1 cellular context compared by ENCODE assay signal in genomic region chr11:120344302-120345004, GRCh38.
A peak's percentile ranks its signal among the peaks of the same experiment; 100 is the strongest.
TF ChIP-seq lines count a peak whose summit lies in the region.

No MANE protein-coding gene starts in this region.

TF ChIP-seq in K562, 482 proteins besides CTCF, POLR2A, EP300 and RAD21 (continued from another document and continues in another):
- TF ChIP-seq ATF7 (IDR thresholded peaks at IDR 0.05) (no peak), ZNF395 (CRISPR knock-in tag; IDR thresholded peaks at IDR 0.05) (no peak), ZNF766 (CRISPR knock-in tag; conservative IDR thresholded peaks at IDR 0.05) (peak; percentile 65; the same call in 1 of the 2 replicates), RBBP5 (IDR thresholded peaks at IDR 0.05; ENCODE audit: borderline replicate concordance, insufficient read depth, low read length, poor library complexity, severe bottlenecking) (no peak), CREB3 (tag; conservative IDR thresholded peaks at IDR 0.05; ENCODE audit: low read depth) (no peak), DACH1 (IDR thresholded peaks at IDR 0.05; ENCODE audit: partially characterized antibody) (no peak), NFATC3 (IDR thresholded peaks at IDR 0.05) (no peak), XRCC5 (IDR thresholded peaks at IDR 0.05; ENCODE audit: low read depth, low read length) (no peak), BCL6 (CRISPR knock-in tag; IDR thresholded peaks at IDR 0.05) (no peak), L3MBTL2 (IDR thresholded peaks at IDR 0.05) (no peak), MXI1 (IDR thresholded peaks at IDR 0.05; ENCODE audit: low read depth, low read length) (no peak), SIRT6 (IDR thresholded peaks at IDR 0.05; ENCODE audit: low read depth, low read length) (no peak), STAG1 (CRISPR knock-in tag; IDR thresholded peaks at IDR 0.05; ENCODE audit: borderline replicate concordance) (no peak), JUN (IDR thresholded peaks at IDR 0.05; ENCODE audit: borderline replicate concordance, low read depth, low read length) (no peak), JUN (CRISPR knock-in tag; IDR thresholded peaks at IDR 0.05; ENCODE audit: borderline replicate concordance) (no peak), XRCC3 (IDR thresholded peaks at IDR 0.05) (no peak), ZNF384 (IDR thresholded peaks at IDR 0.05; ENCODE audit: low read depth, low read length) (peak; percentile 51; the same call in 1 of the 2 replicates), LCOR (CRISPR knock-in tag; IDR thresholded peaks at IDR 0.05) (peak; percentile 68; the same call in 1 of the 2 replicates), MLLT1 (IDR thresholded peaks at IDR 0.05) (peak in 1 of 2 experiments; percentile 97; a peak in 2 of 4 replicates), HNRNPL (IDR thresholded peaks at IDR 0.05; ENCODE audit: low read depth, low read length) (no peak), HMGN3 (IDR thresholded peaks at IDR 0.05; ENCODE audit: borderline replicate concordance, extremely low read depth, insufficient read length, low read depth, low read length) (no peak), GATAD2A (IDR thresholded peaks at IDR 0.05) (no peak), HIVEP1 (CRISPR knock-in tag; IDR thresholded peaks at IDR 0.05) (no peak), ZNF449 (CRISPR knock-in tag; IDR thresholded peaks at IDR 0.05) (no peak; the same call in 1 of the 2 replicates), ETV5 (CRISPR knock-in tag; IDR thresholded peaks at IDR 0.05; ENCODE audit: low read depth) (no peak), TEAD4 (IDR thresholded peaks at IDR 0.05; ENCODE audit: low read length) (peak; percentile 85), TEAD4 (CRISPR knock-in tag; IDR thresholded peaks at IDR 0.05; ENCODE audit: borderline replicate concordance) (no peak), CC2D1A (IDR thresholded peaks at IDR 0.05) (no peak), ZNF3 (CRISPR knock-in tag; IDR thresholded peaks at IDR 0.05) (no peak), SNRNP70 (optimal IDR thresholded peaks at IDR 0.05; ENCODE audit: low read depth, low read length) (no peak), GTF3C2 (IDR thresholded peaks at IDR 0.05; ENCODE audit: borderline replicate concordance, extremely low read depth, insufficient read length) (no peak), EZH2 (IDR thresholded peaks at IDR 0.05; ENCODE audit: borderline replicate concordance, low read depth, low read length) (no peak), RB1 (IDR thresholded peaks at IDR 0.05; ENCODE audit: low read depth) (no peak), ZNF408 (CRISPR knock-in tag; IDR thresholded peaks at IDR 0.05; ENCODE audit: low read depth) (no peak), HCFC1 (IDR thresholded peaks at IDR 0.05; ENCODE audit: low read depth, low read length) (no peak), MED1 (CRISPR knock-in tag; IDR thresholded peaks at IDR 0.05; ENCODE audit: borderline replicate concordance) (no peak), NR2F6 (CRISPR knock-in tag; IDR thresholded peaks at IDR 0.05) (no peak), POU5F1 (IDR thresholded peaks at IDR 0.05; ENCODE audit: borderline replicate concordance, low read depth, low read length, partially characterized antibody) (no peak), SMARCC2 (IDR thresholded peaks at IDR 0.05; ENCODE audit: low read depth) (peak; percentile 75), ZNF778 (CRISPR knock-in tag; IDR thresholded peaks at IDR 0.05) (no peak), RCOR1 (IDR thresholded peaks at IDR 0.05; ENCODE audit: borderline replicate concordance in 1 of 2, low read depth in 2 of 2, low read length in 2 of 2) (peak in 1 of 2 experiments; percentile 98; a peak in 2 of 4 replicates), ZNF274 (IDR thresholded peaks at IDR 0.05; ENCODE audit: borderline replicate concordance, low read depth, low read length) (no peak), ASH1L (IDR thresholded peaks at IDR 0.05; ENCODE audit: borderline replicate concordance, low read depth, partially characterized antibody) (no peak), ZNF398 (CRISPR knock-in tag; IDR thresholded peaks at IDR 0.05) (no peak), ZFX (CRISPR knock-in tag; IDR thresholded peaks at IDR 0.05) (no peak), MEF2D (tag; conservative IDR thresholded peaks at IDR 0.05; ENCODE audit: low read depth) (0 out of 2 replicates have a peak, but pooled peaks have one; percentile 37), CREBBP (IDR thresholded peaks at IDR 0.05; ENCODE audit: low read depth, low read length) (no peak), TFE3 (CRISPR knock-in tag; IDR thresholded peaks at IDR 0.05) (no peak), ZNF282 (CRISPR knock-in tag; IDR thresholded peaks at IDR 0.05) (no peak), PRPF4 (IDR thresholded peaks at IDR 0.05; ENCODE audit: insufficient read depth, low read depth, low read length, poor library complexity, severe bottlenecking) (no peak), ZNF354B (CRISPR knock-in tag; IDR thresholded peaks at IDR 0.05) (no peak), KLF10 (CRISPR knock-in tag; IDR thresholded peaks at IDR 0.05) (no peak), BDP1 (IDR thresholded peaks at IDR 0.05; ENCODE audit: insufficient read depth, insufficient read length) (no peak), PPARD (CRISPR knock-in tag; IDR thresholded peaks at IDR 0.05) (no peak), RBM14 (IDR thresholded peaks at IDR 0.05; ENCODE audit: borderline replicate concordance, insufficient read depth, low read depth, low read length) (no peak), TCF3 (CRISPR knock-in tag; IDR thresholded peaks at IDR 0.05) (peak; percentile 56), ZNF253 (CRISPR knock-in tag; conservative IDR thresholded peaks at IDR 0.05) (no peak), ZNF507 (tag; conservative IDR thresholded peaks at IDR 0.05) (no peak), IRF2 (CRISPR knock-in tag; IDR thresholded peaks at IDR 0.05) (no peak), ELF4 (CRISPR knock-in tag; IDR thresholded peaks at IDR 0.05) (no peak), MAFK (IDR thresholded peaks at IDR 0.05; ENCODE audit: low read length) (0 out of 2 replicates have a peak, but pooled peaks have one; percentile 54), ZBTB1 (CRISPR knock-in tag; IDR thresholded peaks at IDR 0.05; ENCODE audit: borderline replicate concordance, low read depth) (peak; percentile 96), NFE2 (IDR thresholded peaks at IDR 0.05; ENCODE audit: low read depth) (peak; percentile 57; the same call in 1 of the 2 replicates), CCNT2 (IDR thresholded peaks at IDR 0.05; ENCODE audit: borderline replicate concordance, extremely low read depth, insufficient read length, low read depth, low read length) (no peak), LARP7 (IDR thresholded peaks at IDR 0.05) (no peak), EHMT2 (IDR thresholded peaks at IDR 0.05) (no peak), RNF219 (CRISPR knock-in tag; IDR thresholded peaks at IDR 0.05) (no peak), EGR1 (conservative IDR thresholded peaks at IDR 0.05) (no peak)
